18 cellular contexts compared by ENCODE assay signal in the genomic region with DNA sequence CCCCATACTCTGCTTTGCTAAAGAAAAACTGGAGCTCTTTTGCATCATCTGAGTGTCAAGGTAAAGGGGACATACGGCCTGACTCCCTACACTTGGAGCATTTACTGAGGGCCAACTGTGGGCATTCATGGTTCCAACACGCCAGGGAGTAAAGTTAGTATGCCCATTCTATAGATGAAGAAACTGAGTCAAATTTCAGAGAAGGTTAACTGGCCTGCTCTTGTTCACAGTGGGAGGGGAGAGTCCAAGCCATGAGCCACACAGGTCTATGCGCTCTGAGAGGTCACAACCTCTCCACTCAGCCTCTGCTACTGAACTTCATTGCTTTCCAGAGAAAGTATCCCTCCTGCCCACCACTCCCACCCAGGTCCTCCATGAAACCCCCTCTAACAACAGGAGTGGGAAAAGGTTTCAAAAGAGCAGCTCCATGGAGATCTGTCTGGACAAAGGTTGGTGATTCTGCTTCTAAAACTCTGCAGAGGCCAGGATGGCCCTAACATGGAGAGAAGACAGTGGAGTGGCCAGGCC. TPM values are rescaled to one million over a fixed set of nuclear protein-coding genes. Genes with fewer than 3 reads are reported as not detected.
A peak's percentile ranks its signal among the peaks of the same experiment; 100 is the strongest.
DNase-seq lines count a peak whose midpoint lies in the region; ATAC-seq, FAIRE-seq and TF ChIP-seq lines count a peak whose summit lies in the region.
"Had no signal": no experiment of that assay in that cellular context is flagged by ENCODE, and none has a peak within 500 bp of the region (broad histone marks: within the 10 kb centered on the region; RNA-seq: fewer than 3 reads in every experiment).

No MANE protein-coding gene starts in this region.

- ATAC-seq in A549: no peak; a peak in 1 of 6 replicates

- TF ChIP-seq EP300 in A549 (IDR thresholded peaks at IDR 0.05): no peak

- H3K4me1 ChIP-seq in A549: peaks cover 17% of the 10 kb centered on the region
- H3K4me1 ChIP-seq in PC-9 (replicated peaks; ENCODE audit: insufficient read depth): peaks cover 13% of the 10 kb centered on the region
- H3K4me1 ChIP-seq in hepatocyte (ENCODE audit: insufficient read depth): peaks cover 7% of the 10 kb centered on the region
- no peaks in the 10 kb centered on the region for H3K4me1 ChIP-seq in CD8-positive, alpha-beta memory T cell (ENCODE audit: insufficient read depth, low read length)

- CTCF ChIA-PET in A549 (lab: Yijun Ruan, JAX): interaction anchor here (1.0 to 4.8 kb wide), 8 partner anchors 19 to 396 kb away, joined by 3 to 72 read pairs (median 4); partner anchors contain the start of gene SHC1
- CTCF ChIA-PET in PC-9 (lab: Charles Lee): interaction anchor here (0.6 kb wide), 1 partner anchor 462 kb away, joined by 5 read pairs; no protein-coding TSS in a partner anchor
- CTCF ChIA-PET in CD8-positive, alpha-beta memory T cell (lab: Charles Lee): interaction anchor here (4.8 kb wide), 1 partner anchor 208 kb away, joined by 30 read pairs; no protein-coding TSS in a partner anchor

- H3K27me3 Mint-ChIP-seq in progenitor cell of endocrine pancreas (peaks cover 19% of the 10 kb centered on the region), nephron progenitor cell (ENCODE audit: low read depth, poor library complexity) (peaks cover 21% of the 10 kb centered on the region)
- H3K27me3 Mint-ChIP-seq in CD8-positive, alpha-beta memory T cell: peaks cover 6 to 17% of the 10 kb centered on the region in 2 donors
- H3K27me3 Mint-ChIP-seq: B cell had no signal

- H3K9me3 Mint-ChIP-seq in progenitor cell of endocrine pancreas (ENCODE audit: low read depth): no peaks in the 10 kb centered on the region
- no peaks in the 10 kb centered on the region for H3K9me3 Mint-ChIP-seq in CD8-positive, alpha-beta memory T cell
- H3K9me3 Mint-ChIP-seq in nephron progenitor cell: no peaks in the 10 kb centered on the region
- H3K9me3 Mint-ChIP-seq: HFFc6 had no signal

- H3K36me3 ChIP-seq in PC-9 (ENCODE audit: low read depth): no peaks in the 10 kb centered on the region
- H3K36me3 ChIP-seq in hepatocyte (replicated peaks; ENCODE audit: insufficient read depth, low read depth): no peaks in the 10 kb centered on the region
- no peaks in the 10 kb centered on the region for H3K36me3 ChIP-seq in CD8-positive, alpha-beta memory T cell (ENCODE audit: insufficient read depth, low read length)

- no TSS peak for BruUV-seq in PC-9 (replicated peaks; lab: Mats Ljungman, UMichigan)

- no peak for FAIRE-seq in A549 (lab: Jason Lieb, UNC)
- FAIRE-seq: H54 had no signal

- TF ChIP-seq RAD21 in A549 (conservative IDR thresholded peaks at IDR 0.05 in 1 of 2, IDR thresholded peaks at IDR 0.05 in 1 of 2): no peak

- H3K4me3 Mint-ChIP-seq in progenitor cell of endocrine pancreas (ENCODE audit: low read depth): no peak overlapping the region
- H3K4me3 Mint-ChIP-seq in CD8-positive, alpha-beta memory T cell: no peak overlapping the region
- no peak overlapping the region for H3K4me3 Mint-ChIP-seq in nephron progenitor cell
- H3K4me3 Mint-ChIP-seq: B cell, HFFc6 had no signal

- TF ChIP-seq CTCF in A549 (IDR thresholded peaks at IDR 0.05): no peak
- no peak for TF ChIP-seq CTCF in PC-9 (conservative IDR thresholded peaks at IDR 0.05)
- no peak for TF ChIP-seq CTCF in hepatocyte (IDR thresholded peaks at IDR 0.05; ENCODE audit: poor library complexity)
- TF ChIP-seq CTCF in progenitor cell of endocrine pancreas (IDR thresholded peaks at IDR 0.05; ENCODE audit: unreplicated experiment): no peak
- no peak for TF ChIP-seq CTCF in nephron progenitor cell (IDR thresholded peaks at IDR 0.05)

- H3K27me3 ChIP-seq in PC-9 (ENCODE audit: insufficient read depth, low read depth) (peaks cover 47% of the 10 kb centered on the region; the same call in 1 of the 2 replicates), hepatocyte (no peaks in the 10 kb centered on the region)
- H3K27me3 ChIP-seq in CD8-positive, alpha-beta memory T cell (ENCODE audit: insufficient read depth, low read length, poor library complexity, severe bottlenecking): no peaks in the 10 kb centered on the region

- H3K36me3 Mint-ChIP-seq in progenitor cell of endocrine pancreas (ENCODE audit: insufficient read depth): no peaks in the 10 kb centered on the region
- no peaks in the 10 kb centered on the region for H3K36me3 Mint-ChIP-seq in CD8-positive, alpha-beta memory T cell
- no peaks in the 10 kb centered on the region for H3K36me3 Mint-ChIP-seq in nephron progenitor cell (ENCODE audit: low read depth)

- H3K79me2 ChIP-seq in PC-9 (ENCODE audit: low read depth) (no peaks in the 10 kb centered on the region), hepatocyte (no peaks in the 10 kb centered on the region)

- peak overlapping the region; percentile 39 to 67; a peak in 5 of 6 replicates for H3K27ac ChIP-seq in A549
- H3K27ac ChIP-seq in PC-9: no peak overlapping the region
- peak overlapping the region; percentile 73 for H3K27ac ChIP-seq in hepatocyte
- H3K27ac ChIP-seq in CD8-positive, alpha-beta memory T cell (ENCODE audit: low read depth, low read length): no peak overlapping the region
- H3K27ac ChIP-seq: KMS-11 had no signal

- no peak overlapping the region for H2AFZ ChIP-seq in PC-9
- H2AFZ ChIP-seq in hepatocyte: no peak overlapping the region

- H3K4me1 Mint-ChIP-seq in progenitor cell of endocrine pancreas (ENCODE audit: low read depth) (peaks cover 5% of the 10 kb centered on the region), nephron progenitor cell (peaks cover 14% of the 10 kb centered on the region)
- H3K4me1 Mint-ChIP-seq in CD8-positive, alpha-beta memory T cell: no peaks in the 10 kb centered on the region
- H3K4me1 Mint-ChIP-seq: B cell had no signal

- TF ChIP-seq POLR2A in A549 (IDR thresholded peaks at IDR 0.05; ENCODE audit: low read length): no peak

- intact Hi-C loops in PC-9 (cut with micrococcal nuclease; ENCODE audit: unreplicated experiment): loop anchor here (5.0 to 10.0 kb wide), 2 partner anchors 120 to 392 kb away; no protein-coding TSS in a partner anchor

- no peaks in the 10 kb centered on the region for H3F3A ChIP-seq in PC-9 (ENCODE audit: insufficient read depth, low read depth)

- no peak overlapping the region for H3K4me3 ChIP-seq in A549
- H3K4me3 ChIP-seq in PC-9: no peak overlapping the region
- H3K4me3 ChIP-seq in hepatocyte: no peak overlapping the region
- H3K4me3 ChIP-seq in CD8-positive, alpha-beta memory T cell (ENCODE audit: low read length): no peak overlapping the region

- POLR2A ChIA-PET in A549 (lab: Yijun Ruan, JAX): interaction anchor here (0.6 kb wide), 1 partner anchor 404 kb away, joined by 3 read pairs; no protein-coding TSS in a partner anchor
- POLR2A ChIA-PET in PC-9 (lab: Charles Lee; ENCODE audit: unreplicated experiment): no interaction called here
- POLR2A ChIA-PET in CD8-positive, alpha-beta memory T cell (lab: Charles Lee): no interaction called here

- DNase-seq in A549 (ENCODE audit: low read depth in 1 of 2, low spot score in 1 of 2) (no peak), PC-9 (no peak), hepatocyte (ENCODE audit: low spot score) (no peak), progenitor cell of endocrine pancreas (ENCODE audit: low spot score, unreplicated experiment) (no peak), T-helper 1 cell (no peak), nephron progenitor cell (no peak)
- no peak for DNase-seq in CD8-positive, alpha-beta memory T cell
- DNase-seq in stimulated activated CD4-positive, alpha-beta T cell treated with anti-CD3 and anti-CD28 coated beads, Interleukin-1b, Interleukin-23, amount 100 ng/mL, for 48 hours: no peak
- DNase-seq: EL, GF-D8, HFFc6, NCI-H1105, NCI-H2029 treated with DMSO at 0.1 percent for 48 hours, NCI-H2171, NCI-H524 treated with DMSO at 0.1 percent for 48 hours had no signal

- H3K9me3 ChIP-seq in A549 (no peaks in the 10 kb centered on the region), PC-9 (ENCODE audit: insufficient read depth, low read depth) (no peaks in the 10 kb centered on the region), hepatocyte (ENCODE audit: low read depth) (no peaks in the 10 kb centered on the region)
- H3K9me3 ChIP-seq in CD8-positive, alpha-beta memory T cell (ENCODE audit: low read length): no peaks in the 10 kb centered on the region

- H3K9me2 ChIP-seq in PC-9 (ENCODE audit: insufficient read depth) (no peaks in the 10 kb centered on the region), hepatocyte (replicated peaks; ENCODE audit: insufficient read depth) (no peaks in the 10 kb centered on the region)

- H4K20me1 ChIP-seq in PC-9 (ENCODE audit: insufficient read depth) (no peaks in the 10 kb centered on the region), hepatocyte (ENCODE audit: insufficient read depth, poor library complexity, severe bottlenecking) (no peaks in the 10 kb centered on the region)

- H3K27ac Mint-ChIP-seq in progenitor cell of endocrine pancreas (peak overlapping the region; percentile 59), nephron progenitor cell (no peak overlapping the region)
- H3K27ac Mint-ChIP-seq in CD8-positive, alpha-beta memory T cell: no peak overlapping the region
- H3K27ac Mint-ChIP-seq: B cell, HFFc6 had no signal

- WGBS in A549 (ENCODE audit: missing lambda C conversion rate): 68% methylated on average over 3 of the region's 3 CpGs
- 75% methylated on average over 3 of the region's 3 CpGs for WGBS in hepatocyte (ENCODE audit: low lambda C conversion rate, missing lambda C conversion rate)

- peak overlapping the region; percentile 65 for H3K4me2 ChIP-seq in A549
- H3K4me2 ChIP-seq in PC-9: peak overlapping the region; percentile 14
- H3K4me2 ChIP-seq in hepatocyte: no peak overlapping the region
- H3K4me2 ChIP-seq: KMS-11 had no signal

RNA-seq across cellular contexts. Expression of gene KCNN3, which starts 6.8 kb away (rescaled TPM):
- polyA plus RNA-seq in A549 (2011; rRNA removed): 0.03 and 0.08 TPM in 2 replicates
- 0.03 and 0.05 TPM in 2 replicates for polyA plus RNA-seq in A549 (2012; cell fraction: cytosol; rRNA removed)
- 0.01 and 0.06 TPM in 2 replicates for polyA plus RNA-seq in A549 (2012; cell fraction: nucleus; rRNA removed)
- polyA plus RNA-seq in A549 (2017; fragmentation: RNase III; extraction: RNeasy Plus Mini Kit Qiagen cat#74134 plus additional on column Dnase treatment): 0.01 to 0.04 TPM in 2 of 3 replicates, not detected in the other
- 0.17 and 0.24 TPM in 2 replicates for polyA minus RNA-seq in A549 (2011; rRNA and poly(A)+ RNA removed)
- total RNA-seq in PC-9 (2021): 0.33 and 1.1 TPM in 2 replicates
- total RNA-seq in hepatocyte: 0.36 and 0.67 TPM in 2 replicates
- 0.56 and 1.3 TPM in 2 replicates for polyA plus RNA-seq in hepatocyte
- 0.36 and 0.86 TPM in 2 replicates for total RNA-seq in progenitor cell of endocrine pancreas
- total RNA-seq in CD8-positive, alpha-beta memory T cell: under 1 TPM; 0.18 to 0.22 TPM
- not detected for polyA plus RNA-seq in CD8-positive, alpha-beta memory T cell
- total RNA-seq: HFFc6 had no signal

RNA-seq across cellular contexts. Expression of gene PMVK, which starts 59.6 kb away (rescaled TPM):
- polyA plus RNA-seq in A549 (2011; rRNA removed) (31.4 and 35.7 TPM in 2 replicates), A549 (2017; fragmentation: RNase III; extraction: RNeasy Plus Mini Kit Qiagen cat#74134 plus additional on column Dnase treatment) (52.0 to 57.3 TPM (median 53.0 TPM) in 3 replicates), hepatocyte (53.5 and 59.2 TPM in 2 replicates)
- polyA plus RNA-seq in A549 (2012; cell fraction: cytosol; rRNA removed): 47.5 and 53.3 TPM in 2 replicates
- polyA plus RNA-seq in A549 (2012; cell fraction: nucleus; rRNA removed): 21.6 and 22.7 TPM in 2 replicates
- 16.2 and 16.8 TPM in 2 replicates for polyA minus RNA-seq in A549 (2011; rRNA and poly(A)+ RNA removed)
- total RNA-seq in PC-9 (2021) (27.1 and 38.2 TPM in 2 replicates), hepatocyte (12.5 and 18.5 TPM in 2 replicates), progenitor cell of endocrine pancreas (26.3 and 26.9 TPM in 2 replicates)
- total RNA-seq in CD8-positive, alpha-beta memory T cell: 10 to 100 TPM; 44.7 to 45.2 TPM
- 55.5 TPM for polyA plus RNA-seq in CD8-positive, alpha-beta memory T cell

Comparison
In these comparisons a context has a peak if more than half of its experiments do, and no peak if none do; other contexts are left out.
1. H3K27ac ChIP-seq: peak in A549 (2 of 2) and hepatocyte (single experiment); none in PC-9 (single experiment) and CD8-positive, alpha-beta memory T cell (single experiment).